Comparison of ENCODE assay signal across 8 cellular contexts in genomic region chr16:30628628-30629342, GRCh38. TPM values are rescaled to one million over a fixed set of nuclear protein-coding genes. Genes with fewer than 3 reads are reported as not detected.
DNase-seq lines count a peak whose midpoint lies in the region; ATAC-seq, FAIRE-seq and TF ChIP-seq lines count a peak whose summit lies in the region.

No MANE protein-coding gene starts in this region.

- H3K9ac ChIP-seq in H1 (replicated peaks in 1 of 4; ENCODE audit: extremely low read depth in 1 of 4, low read depth in 3 of 4, low read length in 3 of 4) (no peak overlapping the region), mucosa of rectum (ENCODE audit: low read depth in 1 of 2, low read length in 2 of 2) (peak overlapping the region in 1 of 2 donors; percentile 61)

- H3K18ac ChIP-seq in H1 (ENCODE audit: extremely low read depth, low read length): no peak overlapping the region

- H3K27me3 ChIP-seq in Caco-2 (replicated peaks; ENCODE audit: control insufficient read depth, insufficient read depth, low read length): no peaks in the 10 kb centered on the region
- H3K27me3 ChIP-seq in H1 (replicated peaks in 1 of 4; ENCODE audit: control insufficient read depth in 3 of 4, extremely low read depth in 1 of 4, insufficient read depth in 3 of 4, low read length in 3 of 4): no peaks in the 10 kb centered on the region
- no peaks in the 10 kb centered on the region for H3K27me3 ChIP-seq in mucosa of rectum (ENCODE audit: control insufficient read depth in 2 of 2, insufficient read depth in 2 of 2, low read length in 2 of 2)

- H4K20me1 ChIP-seq in H1 (replicated peaks in 1 of 2; ENCODE audit: control insufficient read depth in 1 of 2, insufficient read depth in 2 of 2, low read length in 2 of 2): no peaks in the 10 kb centered on the region

- no peak overlapping the region for H2BK5ac ChIP-seq in H1 (ENCODE audit: low read depth, low read length)

- H3K4me1 Mint-ChIP-seq in Caco-2 (ENCODE audit: low read depth, unreplicated experiment): no peaks in the 10 kb centered on the region

- H4K91ac ChIP-seq in H1 (replicated peaks; ENCODE audit: insufficient read length, low read length): no peak overlapping the region

- no peak overlapping the region for H3K14ac ChIP-seq in H1 (ENCODE audit: insufficient read length)

- CTCF ChIA-PET in Caco-2 (lab: Charles Lee) (interaction anchor here (0.6 to 3.1 kb wide), 6 partner anchors 16 to 199 kb away, joined by 3 to 20 read pairs (median 4); partner anchors contain the start of genes DCTPP1 and ZNF689), H1 (lab: Charles Lee; ENCODE audit: partially characterized antibody) (interaction anchor here (0.6 to 8.1 kb wide), 35 partner anchors 8 to 547 kb away, joined by 3 to 74 read pairs (median 5); partner anchors contain the start of genes DCTPP1, ZNF689 and ZNF771)

- H3K79me1 ChIP-seq in H1 (ENCODE audit: low read depth, low read length): no peaks in the 10 kb centered on the region

- H4K5ac ChIP-seq in H1 (ENCODE audit: insufficient read length, low read depth, low read length): no peak overlapping the region

- peak; percentile 55 for FAIRE-seq in H1 (lab: Jason Lieb, UNC)

- no peak overlapping the region for H2BK12ac ChIP-seq in H1 (ENCODE audit: low read depth, low read length)

- intact Hi-C loops in Caco-2 (cut with micrococcal nuclease; ENCODE audit: unreplicated experiment): loop anchor here (1.0 to 2.0 kb wide), 3 partner anchors 18 to 198 kb away; partner anchors contain the start of genes DCTPP1, ZNF689 and ZNF747

- no peaks in the 10 kb centered on the region for H3K4me1 ChIP-seq in Caco-2
- H3K4me1 ChIP-seq in H1 (replicated peaks in 1 of 4; ENCODE audit: control insufficient read depth in 3 of 4, insufficient read depth in 4 of 4, low read length in 3 of 4): no peaks in the 10 kb centered on the region
- peaks cover 0 to 2% of the 10 kb centered on the region in 2 donors for H3K4me1 ChIP-seq in mucosa of rectum (ENCODE audit: control insufficient read depth in 2 of 2, insufficient read depth in 2 of 2, low read length in 2 of 2)

- H3K4me3 ChIP-seq in Caco-2 (ENCODE audit: low read depth, low read length) (no peak overlapping the region), H1 (ENCODE audit: extremely low read depth in 1 of 4, insufficient read depth in 2 of 4, low read depth in 3 of 4, low read length in 4 of 4) (no peak overlapping the region), mucosa of rectum (ENCODE audit: low read length in 2 of 2) (peak overlapping the region; percentile 61 to 63)

- no peak for ATAC-seq in GM18909 (IDR thresholded peaks at IDR 0.05; ENCODE audit: poor library complexity, unreplicated experiment)

- 47% methylated on average over 11 of the region's 15 CpGs; no CpG with 5 or more reads in 1 of the 2 experiments for WGBS in H1 (ENCODE audit: extremely low coverage in 1 of 2, insufficient coverage in 1 of 2, insufficient read length in 1 of 2, insufficient replicate concordance in 2 of 2, low coverage in 1 of 2, low lambda C conversion rate in 2 of 2, missing lambda C conversion rate in 1 of 2), 2 experiments

- peak; percentile 76 to 90 for TF ChIP-seq CTCF in Caco-2 (IDR thresholded peaks at IDR 0.05; ENCODE audit: insufficient read depth in 1 of 2, low read depth in 1 of 2, low read length in 1 of 2, severe bottlenecking in 1 of 2, unreplicated experiment in 1 of 2)
- peak; percentile 82 to 94 (median 84) for TF ChIP-seq CTCF in H1 (IDR thresholded peaks at IDR 0.05; ENCODE audit: control extremely low read depth in 1 of 3, insufficient read depth in 1 of 3, low read depth in 1 of 3, low read length in 3 of 3)

- no peak overlapping the region for H2AK5ac ChIP-seq in H1 (ENCODE audit: low read depth, low read length)

- TF ChIP-seq EP300 in H1 (IDR thresholded peaks at IDR 0.05; ENCODE audit: borderline replicate concordance in 1 of 2, low read depth in 2 of 2, low read length in 2 of 2): no peak

- TF ChIP-seq RAD21 in H1 (IDR thresholded peaks at IDR 0.05 in 1 of 2, conservative IDR thresholded peaks at IDR 0.05 in 1 of 2; ENCODE audit: low read depth in 2 of 2, low read length in 2 of 2): peak; percentile 69 to 76

- no peak overlapping the region for H3K27ac ChIP-seq in H1 (ENCODE audit: low read depth, low read length)
- H3K27ac ChIP-seq in mucosa of rectum (ENCODE audit: low read depth in 2 of 2, low read length in 2 of 2): peak overlapping the region in 1 of 2 donors; percentile 27

- H3K4me3 Mint-ChIP-seq in Caco-2 (ENCODE audit: unreplicated experiment): no peak overlapping the region

- no peak overlapping the region for H3K23ac ChIP-seq in H1 (ENCODE audit: insufficient read length)

- H2BK20ac ChIP-seq in H1 (ENCODE audit: low read length): no peak overlapping the region

- no peak overlapping the region for H2BK15ac ChIP-seq in H1 (ENCODE audit: low read length)

- peaks cover 1% of the 10 kb centered on the region for H3K36me3 Mint-ChIP-seq in Caco-2 (ENCODE audit: insufficient read depth, unreplicated experiment)

- no peaks in the 10 kb centered on the region for H3K23me2 ChIP-seq in H1 (ENCODE audit: low read depth, low read length)

- no peak overlapping the region for H4K8ac ChIP-seq in H1 (ENCODE audit: extremely low read depth, insufficient read depth, low read length)

- H2AFZ ChIP-seq in H1 (ENCODE audit: low read length): 0 out of 2 replicates have a peak overlapping the region, but pooled peaks have one; percentile 15

- H3K9me3 ChIP-seq in Caco-2: no peaks in the 10 kb centered on the region
- H3K9me3 ChIP-seq in H1 (ENCODE audit: insufficient read depth in 2 of 2, low read depth in 1 of 2, low read length in 1 of 2): no peaks in the 10 kb centered on the region
- H3K9me3 ChIP-seq in mucosa of rectum (ENCODE audit: control insufficient read depth in 2 of 2, low read length in 2 of 2): no peaks in the 10 kb centered on the region

- no peak overlapping the region for H3K56ac ChIP-seq in H1 (replicated peaks; ENCODE audit: insufficient read length, low read depth, low read length)

- DNase-seq in Caco-2: peak; percentile 81 to 87
- DNase-seq in HS-5 (ENCODE audit: low read depth): peak; percentile 54
- DNase-seq in NOMO-1 (lab: John Stamatoyannopoulos, UW; ENCODE audit: unreplicated experiment in 2 of 2): peak; percentile 62 to 81
- DNase-seq in activated CD8-positive, alpha-beta memory T cell treated with anti-CD3 and anti-CD28 coated beads for 1 hour (ENCODE audit: extremely low read depth in 1 of 2, low read depth in 1 of 2): peak; percentile 57 to 83
- DNase-seq in H1 (ENCODE audit: low read depth in 1 of 2, low spot score in 2 of 2): peak in 1 of 2 experiments; percentile 98
- peak; percentile 68 to 97 for DNase-seq in stimulated activated CD8-positive, alpha-beta memory T cell treated with anti-CD3 and anti-CD28 coated beads, Interleukin-4, amount 100 ng/mL, for 4 hours (ENCODE audit: low read depth in 2 of 2, low spot score in 1 of 2)

- no peak overlapping the region for H3K4me2 ChIP-seq in H1 (ENCODE audit: insufficient read depth in 1 of 2, low read depth in 2 of 2, low read length in 2 of 2)

- H3K36me3 ChIP-seq in Caco-2 (ENCODE audit: control insufficient read depth, insufficient read depth, low read length) (no peaks in the 10 kb centered on the region), H1 (ENCODE audit: control insufficient read depth in 2 of 4, insufficient read depth in 4 of 4, low read length in 3 of 4) (no peaks in the 10 kb centered on the region), mucosa of rectum (ENCODE audit: control insufficient read depth in 2 of 2, insufficient read depth in 2 of 2, low read length in 2 of 2) (no peaks in the 10 kb centered on the region)

- no peaks in the 10 kb centered on the region for H3K9me3 Mint-ChIP-seq in Caco-2 (ENCODE audit: unreplicated experiment)

- H3K79me2 ChIP-seq in H1 (ENCODE audit: control insufficient read depth in 1 of 2, insufficient read depth in 2 of 2, low read length in 2 of 2): no peaks in the 10 kb centered on the region

- TF ChIP-seq POLR2A in H1 (IDR thresholded peaks at IDR 0.05; ENCODE audit: control extremely low read depth in 1 of 2, low read depth in 2 of 2, low read length in 2 of 2): no peak

- H3K27me3 Mint-ChIP-seq in Caco-2 (ENCODE audit: insufficient read depth, unreplicated experiment): no peaks in the 10 kb centered on the region

- POLR2A ChIA-PET in Caco-2 (lab: Charles Lee) (interaction anchor here (1.0 kb wide), 1 partner anchor 94 kb away, joined by 5 read pairs; the partner anchor contains the start of gene ZNF747), H1 (lab: Charles Lee; ENCODE audit: partially characterized antibody) (interaction anchor here (0.7 to 1.0 kb wide), 2 partner anchors 25 to 49 kb away, joined by 3 read pairs; no protein-coding TSS in a partner anchor)

- no peak overlapping the region for H3K4ac ChIP-seq in H1 (replicated peaks; ENCODE audit: insufficient read length, low read depth, low read length)

- no peak overlapping the region for H3K27ac Mint-ChIP-seq in Caco-2 (ENCODE audit: unreplicated experiment)

- BruUV-seq in Caco-2 (replicated peaks; lab: Mats Ljungman, UMichigan): no TSS peak

- no peak overlapping the region for H2BK120ac ChIP-seq in H1 (replicated peaks; ENCODE audit: low read depth, low read length)

RNA-seq across cellular contexts. Expression of gene ZNF689, which starts 18.6 kb away (rescaled TPM):
- total RNA-seq in Caco-2 (2022): 11.4 and 11.7 TPM in 2 replicates
- total RNA-seq in H1 (2021; fragmentation: NEBNext Ultra II Directional; extraction: Animal tissue kit (Norgen Biotek cat#: 25700)): 14.2 and 14.3 TPM in 2 replicates
- 15.3 and 19.0 TPM in 2 replicates for polyA plus RNA-seq in H1 (2011; rRNA removed)
- polyA plus RNA-seq in H1 (2011; cell fraction: cytosol; rRNA removed): 12.5 TPM
- 10.7 TPM for polyA plus RNA-seq in H1 (2011; cell fraction: nucleus; rRNA removed)
- polyA plus RNA-seq in H1 (2012, experiment 1 of 2): 9.2 to 11.6 TPM (median 11.0 TPM) in 4 replicates
- 15.1 TPM for polyA plus RNA-seq in H1 (2012, experiment 2 of 2)
- polyA plus RNA-seq in H1 (2013, experiment 1 of 2): 9.9 TPM
- 9.7 TPM for polyA plus RNA-seq in H1 (2013, experiment 2 of 2)
- polyA minus RNA-seq in H1 (2011; rRNA and poly(A)+ RNA removed): 14.8 and 15.0 TPM in 2 replicates
- 24.1 TPM for polyA minus RNA-seq in H1 (2011; cell fraction: cytosol; rRNA and poly(A)+ RNA removed)
- 9.4 TPM for polyA minus RNA-seq in H1 (2011; cell fraction: nucleus; rRNA and poly(A)+ RNA removed)

RNA-seq across cellular contexts. Expression of gene PRR14, which starts 22.0 kb away (rescaled TPM):
- total RNA-seq in Caco-2 (2022): 26.3 and 28.2 TPM in 2 replicates
- total RNA-seq in H1 (2021; fragmentation: NEBNext Ultra II Directional; extraction: Animal tissue kit (Norgen Biotek cat#: 25700)): 16.1 and 18.9 TPM in 2 replicates
- polyA plus RNA-seq in H1 (2011; rRNA removed): 3.6 and 8.7 TPM in 2 replicates
- polyA plus RNA-seq in H1 (2011; cell fraction: cytosol; rRNA removed): 2.8 TPM
- 13.6 TPM for polyA plus RNA-seq in H1 (2011; cell fraction: nucleus; rRNA removed)
- polyA plus RNA-seq in H1 (2012, experiment 1 of 2): 10.6 to 13.7 TPM (median 12.0 TPM) in 4 replicates
- 11.9 TPM for polyA plus RNA-seq in H1 (2012, experiment 2 of 2)
- polyA plus RNA-seq in H1 (2013, experiment 1 of 2): 17.6 TPM
- 17.2 TPM for polyA plus RNA-seq in H1 (2013, experiment 2 of 2)
- 1.1 and 2.8 TPM in 2 replicates for polyA minus RNA-seq in H1 (2011; rRNA and poly(A)+ RNA removed)
- polyA minus RNA-seq in H1 (2011; cell fraction: cytosol; rRNA and poly(A)+ RNA removed): 5.3 TPM
- 10.0 TPM for polyA minus RNA-seq in H1 (2011; cell fraction: nucleus; rRNA and poly(A)+ RNA removed)

RNA-seq across cellular contexts. Expression of gene FBRS, which starts 29.4 kb away (rescaled TPM):
- total RNA-seq in Caco-2 (2022): 46.1 and 47.9 TPM in 2 replicates
- 12.9 and 13.9 TPM in 2 replicates for total RNA-seq in H1 (2021; fragmentation: NEBNext Ultra II Directional; extraction: Animal tissue kit (Norgen Biotek cat#: 25700))
- polyA plus RNA-seq in H1 (2011; rRNA removed): 2.4 and 3.8 TPM in 2 replicates
- 2.2 TPM for polyA plus RNA-seq in H1 (2011; cell fraction: cytosol; rRNA removed)
- 20.7 TPM for polyA plus RNA-seq in H1 (2011; cell fraction: nucleus; rRNA removed)
- polyA plus RNA-seq in H1 (2012, experiment 1 of 2): 7.4 to 11.7 TPM (median 9.5 TPM) in 4 replicates
- polyA plus RNA-seq in H1 (2012, experiment 2 of 2): 6.9 TPM
- 9.1 TPM for polyA plus RNA-seq in H1 (2013, experiment 1 of 2)
- polyA plus RNA-seq in H1 (2013, experiment 2 of 2): 8.2 TPM
- 2.0 and 3.6 TPM in 2 replicates for polyA minus RNA-seq in H1 (2011; rRNA and poly(A)+ RNA removed)
- 4.8 TPM for polyA minus RNA-seq in H1 (2011; cell fraction: cytosol; rRNA and poly(A)+ RNA removed)
- 11.5 TPM for polyA minus RNA-seq in H1 (2011; cell fraction: nucleus; rRNA and poly(A)+ RNA removed)

RNA-seq across cellular contexts. Expression of gene ZNF785, which starts 43.3 kb away (rescaled TPM):
- total RNA-seq in Caco-2 (2022): 13.5 and 13.6 TPM in 2 replicates
- 12.9 and 14.8 TPM in 2 replicates for total RNA-seq in H1 (2021; fragmentation: NEBNext Ultra II Directional; extraction: Animal tissue kit (Norgen Biotek cat#: 25700))
- polyA plus RNA-seq in H1 (2011; rRNA removed): 8.6 and 11.7 TPM in 2 replicates
- polyA plus RNA-seq in H1 (2011; cell fraction: cytosol; rRNA removed): 13.3 TPM
- 14.2 TPM for polyA plus RNA-seq in H1 (2011; cell fraction: nucleus; rRNA removed)
- 7.3 to 12.2 TPM (median 10.2 TPM) in 4 replicates for polyA plus RNA-seq in H1 (2012, experiment 1 of 2)
- 5.7 TPM for polyA plus RNA-seq in H1 (2012, experiment 2 of 2)
- polyA plus RNA-seq in H1 (2013, experiment 1 of 2): 8.0 TPM
- 7.3 TPM for polyA plus RNA-seq in H1 (2013, experiment 2 of 2)
- polyA minus RNA-seq in H1 (2011; rRNA and poly(A)+ RNA removed): 6.1 and 6.8 TPM in 2 replicates
- polyA minus RNA-seq in H1 (2011; cell fraction: cytosol; rRNA and poly(A)+ RNA removed): 6.2 TPM
- polyA minus RNA-seq in H1 (2011; cell fraction: nucleus; rRNA and poly(A)+ RNA removed): 14.3 TPM

RNA-seq across cellular contexts. Expression of gene ZNF688, which starts 57.3 kb away (rescaled TPM):
- total RNA-seq in Caco-2 (2022): 6.2 and 10.0 TPM in 2 replicates
- 3.5 and 3.7 TPM in 2 replicates for total RNA-seq in H1 (2021; fragmentation: NEBNext Ultra II Directional; extraction: Animal tissue kit (Norgen Biotek cat#: 25700))
- polyA plus RNA-seq in H1 (2011; rRNA removed): 2.7 and 6.3 TPM in 2 replicates
- polyA plus RNA-seq in H1 (2011; cell fraction: cytosol; rRNA removed): 3.3 TPM
- polyA plus RNA-seq in H1 (2011; cell fraction: nucleus; rRNA removed): 5.4 TPM
- polyA plus RNA-seq in H1 (2012, experiment 1 of 2): 3.0 to 4.6 TPM (median 3.6 TPM) in 4 replicates
- 1.7 TPM for polyA plus RNA-seq in H1 (2012, experiment 2 of 2)
- 3.8 TPM for polyA plus RNA-seq in H1 (2013, experiment 1 of 2)
- polyA plus RNA-seq in H1 (2013, experiment 2 of 2): 2.6 TPM
- 0.63 TPM in 2 replicates for polyA minus RNA-seq in H1 (2011; rRNA and poly(A)+ RNA removed)
- polyA minus RNA-seq in H1 (2011; cell fraction: cytosol; rRNA and poly(A)+ RNA removed): 3.4 TPM
- 3.1 TPM for polyA minus RNA-seq in H1 (2011; cell fraction: nucleus; rRNA and poly(A)+ RNA removed)

Comparison
In these comparisons a context has a peak if more than half of its experiments do, and no peak if none do; other contexts are left out.
1. H3K4me3 ChIP-seq: peak in mucosa of rectum (2 of 2); none in Caco-2 (single experiment) and H1 (0 of 4).